8 cellular contexts compared by ENCODE assay signal in the genomic region with DNA sequence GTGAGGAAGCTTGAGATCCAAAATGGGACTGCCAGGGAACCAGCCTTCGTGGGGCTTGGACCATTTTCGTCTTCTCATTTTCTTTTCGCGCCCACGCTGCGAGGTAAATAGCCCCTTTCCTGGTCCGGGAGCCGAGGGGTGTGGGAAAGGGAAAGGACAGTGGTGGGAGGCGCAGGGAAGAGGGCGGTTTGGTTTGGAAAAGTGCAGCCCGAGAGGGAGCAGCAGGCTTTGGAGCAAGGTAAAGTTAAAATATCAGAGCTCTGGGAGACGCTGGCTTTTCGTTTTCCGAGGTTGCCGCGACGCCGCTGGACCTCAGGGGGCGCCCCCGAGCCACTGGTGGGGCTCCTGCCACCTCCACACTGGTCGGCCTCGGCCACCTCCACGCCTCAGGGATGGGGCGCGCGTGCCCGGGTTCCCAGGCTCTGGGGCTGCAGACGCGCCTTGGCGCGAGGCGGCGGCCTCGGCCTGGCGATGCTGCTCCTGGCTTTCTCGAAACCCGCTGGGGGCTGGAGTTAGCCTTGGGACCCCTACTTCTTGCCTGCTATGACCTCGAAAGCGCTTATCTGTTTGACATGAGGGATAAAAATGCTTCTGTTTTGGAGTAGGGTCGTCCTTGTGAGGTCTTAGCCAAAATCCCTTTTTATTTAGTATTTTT. TPM values are rescaled to one million over a fixed set of nuclear protein-coding genes. Genes with fewer than 3 reads are reported as not detected.
DNase-seq lines count a peak whose midpoint lies in the region; ATAC-seq and TF ChIP-seq lines count a peak whose summit lies in the region.

No MANE protein-coding gene starts in this region.

- in situ Hi-C loops in G401 (cut with HindIII; ENCODE audit: low sequenced_read_pairs), result no loop called here

- H3K4me3 ChIP-seq in esophagus muscularis mucosa, result peak overlapping the region; percentile 63 to 89 (median 86)
- H3K4me3 ChIP-seq in mesodermal cell (ENCODE audit: extremely low read depth, insufficient read depth, low read length, poor library complexity, severe bottlenecking), result peak overlapping the region; percentile 90
- peak overlapping the region; percentile 19 to 84 (median 80) for H3K4me3 ChIP-seq in upper lobe of left lung

- H3K27me3 ChIP-seq in esophagus muscularis mucosa, result no peaks in the 10 kb centered on the region
- peaks cover 0 to 8% (median 0%) of the 10 kb centered on the region in 4 donors for H3K27me3 ChIP-seq in upper lobe of left lung

- TF ChIP-seq POLR2A in esophagus muscularis mucosa (IDR thresholded peaks at IDR 0.05; ENCODE audit: low read depth), result no peak
- peak in 1 of 4 donors; percentile 43 for TF ChIP-seq POLR2A in upper lobe of left lung (IDR thresholded peaks at IDR 0.05)

- H3K9me3 ChIP-seq in esophagus muscularis mucosa (no peaks in the 10 kb centered on the region), mesodermal cell (ENCODE audit: control insufficient read depth, low read length) (no peaks in the 10 kb centered on the region), upper lobe of left lung (no peaks in the 10 kb centered on the region)

- ATAC-seq in upper lobe of left lung (ENCODE audit: low FRiP score in 2 of 2) (peak; percentile 59 to 81), GM18870 (IDR thresholded peaks at IDR 0.05; ENCODE audit: unreplicated experiment) (no peak), HG03432 (IDR thresholded peaks at IDR 0.05; ENCODE audit: unreplicated experiment) (no peak)

- peaks cover 18 to 40% (median 39%) of the 10 kb centered on the region in 4 donors for H3K4me1 ChIP-seq in esophagus muscularis mucosa
- peaks cover 11% of the 10 kb centered on the region for H3K4me1 ChIP-seq in mesodermal cell (ENCODE audit: control insufficient read depth, insufficient read depth, low read length, poor library complexity, severe bottlenecking)
- H3K4me1 ChIP-seq in upper lobe of left lung, result peaks cover 13 to 57% (median 19%) of the 10 kb centered on the region in 4 donors

- intact Hi-C loops in esophagus muscularis mucosa (cut with DNase I), result loop anchor here (5.0 to 10.0 kb wide), 3 partner anchors 290 to 623 kb away; no protein-coding TSS in a partner anchor

- TF ChIP-seq CTCF in esophagus muscularis mucosa (IDR thresholded peaks at IDR 0.05) (peak; percentile 60 to 83 (median 64)), upper lobe of left lung (IDR thresholded peaks at IDR 0.05) (peak; percentile 67 to 84 (median 80))

- TF ChIP-seq EP300 in esophagus muscularis mucosa (IDR thresholded peaks at IDR 0.05) (no peak), upper lobe of left lung (IDR thresholded peaks at IDR 0.05) (no peak)

- H3K36me3 ChIP-seq in esophagus muscularis mucosa (no peaks in the 10 kb centered on the region), mesodermal cell (ENCODE audit: control insufficient read depth, insufficient read depth, low read length) (no peaks in the 10 kb centered on the region), upper lobe of left lung (no peaks in the 10 kb centered on the region)

- peak; percentile 87 for DNase-seq in G401 (ENCODE audit: low spot score)
- DNase-seq in NCI-H526 treated with DMSO at 0.1 percent for 48 hours (lab: John Stamatoyannopoulos, UW), result peak; percentile 25
- no peak for DNase-seq in esophagus muscularis mucosa (ENCODE audit: extremely low spot score)
- peak; percentile 83 to 95 for DNase-seq in upper lobe of left lung
- DNase-seq in effector CD4-positive, alpha-beta T cell, result no peak

- H3K27ac ChIP-seq in esophagus muscularis mucosa (replicated peaks in 1 of 4) (peak overlapping the region; percentile 52 to 96 (median 92)), mesodermal cell (ENCODE audit: low read depth, low read length, severe bottlenecking) (peak overlapping the region; percentile 41), upper lobe of left lung (peak overlapping the region in 3 of 4 donors; percentile 94 to 97 (median 96))

- 19% methylated on average over 18 of the region's 40 CpGs for WGBS in esophagus muscularis mucosa
- 2 to 3% methylated on average over 35 to 36 of the region's 40 CpGs for WGBS in mesodermal cell (ENCODE audit: insufficient coverage in 2 of 2), 2 experiments
- 3 to 5% methylated on average over 30 to 36 of the region's 40 CpGs for WGBS in upper lobe of left lung, 2 donors

RNA-seq across cellular contexts. Expression of gene PTPRG, which starts 3.2 kb away (rescaled TPM):
- 1.1 and 1.4 TPM in 2 replicates for total RNA-seq in G401 (2014; rRNA removed; shearing (Covaris generic))
- total RNA-seq in esophagus muscularis mucosa (10 to 100 TPM; 51.9 to 56.8 (median 54.4) TPM), upper lobe of left lung (100 to 1,000 TPM in 1 of 6 donors, 10 to 100 TPM in 5; 58.7 to 101 (median 68.8) TPM)
- 57.2 TPM for polyA plus RNA-seq in mesodermal cell (2013, experiment 1 of 2)
- 46.6 TPM for polyA plus RNA-seq in mesodermal cell (2013, experiment 2 of 2)

Comparison
In these comparisons a context has a peak if more than half of its experiments do, and no peak if none do; other contexts are left out.
1. DNase-seq: peak in G401 (single experiment), NCI-H526 treated with DMSO at 0.1 percent for 48 hours (single experiment) and upper lobe of left lung (2 of 2); none in esophagus muscularis mucosa (single experiment) and effector CD4-positive, alpha-beta T cell (single experiment).
2. H3K27ac ChIP-seq: peak in every context shown above with its lines; median percentile 96 in upper lobe of left lung; 92 in esophagus muscularis mucosa; 41 in mesodermal cell.
3. ATAC-seq: peak in upper lobe of left lung (2 of 2); none in GM18870 (single experiment) and HG03432 (single experiment).
4. RNA of gene PTPRG, which starts 3.2 kb away (total RNA-seq): 58.7 to 101 TPM in upper lobe of left lung and 51.9 to 56.8 TPM in esophagus muscularis mucosa; 1.1 to 1.4 TPM in G401; every median in the first group is over 10 times any median in the second.
5. Peak in every context shown above with its lines, with median percentiles within 50 percentile points of each other: H3K4me3 ChIP-seq.